ENCODE assay signal across 8 cellular contexts in the genomic region with DNA sequence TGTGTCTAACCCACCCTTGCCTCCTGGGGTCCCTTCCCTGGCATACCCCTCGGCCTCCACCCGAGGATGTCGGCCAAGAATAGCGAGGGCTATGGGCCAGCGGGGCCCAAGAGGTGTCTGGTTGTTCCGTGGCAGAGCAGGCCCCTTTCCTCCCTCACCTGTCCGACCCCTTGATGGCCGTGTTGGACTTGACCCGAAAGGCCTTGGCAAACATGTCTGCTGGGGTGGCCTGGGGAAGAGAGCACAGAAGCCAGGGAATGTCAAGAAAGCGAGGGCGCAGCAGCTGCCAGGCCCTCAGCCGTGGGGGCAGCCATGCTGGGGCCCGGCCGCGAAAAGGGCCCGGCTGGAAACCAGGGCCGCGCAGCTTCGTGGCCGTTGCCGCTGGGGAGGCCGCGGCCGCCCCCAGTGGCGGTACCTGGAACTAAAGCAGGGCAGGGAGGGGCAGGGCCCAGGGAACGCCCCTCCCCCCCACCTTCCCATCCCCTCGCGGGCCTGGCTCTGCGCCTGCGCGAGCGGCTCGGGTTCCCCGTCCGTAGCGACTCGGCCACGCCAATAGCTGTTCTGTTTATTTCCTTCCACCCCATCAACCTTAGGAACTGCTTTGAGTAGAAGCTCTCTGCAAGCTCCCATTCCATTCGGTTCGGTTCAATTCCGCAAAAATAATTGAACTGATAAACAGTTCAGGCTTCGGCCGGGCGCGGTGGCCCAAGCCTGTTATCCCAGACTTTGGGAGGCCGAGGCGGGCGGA. TPM values are rescaled to one million over a fixed set of nuclear protein-coding genes. Genes with fewer than 3 reads are reported as not detected.
DNase-seq lines count a peak whose midpoint lies in the region; ATAC-seq and TF ChIP-seq lines count a peak whose summit lies in the region.

Gene EIF2D (minus strand): TSS at position 337 of the 748 bp plus-strand sequence. CDS start 123 bp downstream, at position 214.

- no TSS peak for BruUV-seq in mammary epithelial cell (replicated peaks; lab: Mats Ljungman, UMichigan)

- in situ Hi-C loops in mammary epithelial cell (cut with MboI; ENCODE audit: low sequenced_read_pairs in 2 of 2) = loop anchor here in 1 of 2 donors (5.0 to 25.0 kb wide), 2 partner anchors 50 to 350 kb away; partner anchors contain the start of gene FCAMR

- H3K4me1 ChIP-seq in mammary epithelial cell (ENCODE audit: insufficient read depth, low read length) (peaks cover 9% of the 10 kb centered on the region), smooth muscle cell (ENCODE audit: low read depth) (peaks cover 6% of the 10 kb centered on the region)

- WGBS in mammary epithelial cell (ENCODE audit: low coverage, missing lambda C conversion rate) = 3% methylated on average over 17 of the region's 48 CpGs
- 11% methylated on average over 42 of the region's 48 CpGs for WGBS in smooth muscle cell (ENCODE audit: low lambda C conversion rate)

- H3K9ac ChIP-seq in mammary epithelial cell (ENCODE audit: insufficient read depth, low read length) (peak within 1 kb of the TSS; percentile 97), smooth muscle cell (ENCODE audit: low read depth) (peak within 1 kb of the TSS; percentile 97)

- no peaks in the 10 kb centered on the region for H3F3A ChIP-seq in smooth muscle cell (ENCODE audit: low read depth)

- H3K9me3 ChIP-seq in mammary epithelial cell (replicated peaks; ENCODE audit: insufficient read depth, low read length) = no peaks in the 10 kb centered on the region
- no peaks in the 10 kb centered on the region for H3K9me3 ChIP-seq in smooth muscle cell (replicated peaks; ENCODE audit: low read depth)

- dilution Hi-C loops in mammary epithelial cell (cut with HindIII; ENCODE audit: low sequenced_read_pairs) = no loop called here

- H4K20me1 ChIP-seq in mammary epithelial cell (ENCODE audit: insufficient read depth, low read length) (no peaks in the 10 kb centered on the region), smooth muscle cell (ENCODE audit: low read depth) (no peaks in the 10 kb centered on the region)

- H3K4me2 ChIP-seq in mammary epithelial cell (ENCODE audit: insufficient read depth, low read depth, low read length) = peak within 1 kb of the TSS; percentile 90
- H3K4me2 ChIP-seq in smooth muscle cell = peak within 1 kb of the TSS; percentile 92

- peak within 1 kb of the TSS; percentile 86 for H3K27ac ChIP-seq in mammary epithelial cell (ENCODE audit: insufficient read depth, low read depth, low read length)
- H3K27ac ChIP-seq in smooth muscle cell (ENCODE audit: low read depth) = peak within 1 kb of the TSS; percentile 93

- H3K27me3 ChIP-seq in mammary epithelial cell (ENCODE audit: insufficient read depth, low read length) (no peaks in the 10 kb centered on the region), smooth muscle cell (ENCODE audit: low read depth) (no peaks in the 10 kb centered on the region)

- DNase-seq in AG08395 (ENCODE audit: low spot score) = peak; percentile 100
- peak; percentile 80 for DNase-seq in NCI-H226
- DNase-seq in mammary epithelial cell = peak; percentile 87
- DNase-seq in iPS-NIHi7 (ENCODE audit: extremely low spot score) = peak; percentile 100
- DNase-seq in smooth muscle cell (lab: John Stamatoyannopoulos, UW; ENCODE audit: unreplicated experiment) = peak; percentile 92

- H2AFZ ChIP-seq in mammary epithelial cell (ENCODE audit: low read depth, low read length) (peak within 1 kb of the TSS; percentile 95), smooth muscle cell (ENCODE audit: low read depth) (peak within 1 kb of the TSS; percentile 95)

- H3K4me3 ChIP-seq in WI38 (ENCODE audit: low read depth, low read length) (peak within 1 kb of the TSS; percentile 93), mammary epithelial cell (replicated peaks in 1 of 3; ENCODE audit: insufficient read depth in 1 of 3, low read depth in 2 of 3, low read length in 3 of 3) (peak within 1 kb of the TSS; percentile 74 to 93 (median 87)), smooth muscle cell (peak within 1 kb of the TSS; percentile 70)

- H3K79me2 ChIP-seq in mammary epithelial cell (ENCODE audit: insufficient read depth, low read length) (peaks cover 16% of the 10 kb centered on the region), smooth muscle cell (ENCODE audit: low read depth) (peaks cover 11% of the 10 kb centered on the region)

- ATAC-seq in GM18909 (IDR thresholded peaks at IDR 0.05; ENCODE audit: poor library complexity, unreplicated experiment) = peak; percentile 90
- ATAC-seq in HG03159 (IDR thresholded peaks at IDR 0.05; ENCODE audit: unreplicated experiment) = peak; percentile 85

- H3K36me3 ChIP-seq in mammary epithelial cell (ENCODE audit: insufficient read depth, low read length) (peaks cover 2% of the 10 kb centered on the region), smooth muscle cell (ENCODE audit: low read depth) (no peaks in the 10 kb centered on the region)

- CTCF ChIA-PET in mammary epithelial cell (lab: Charles Lee; ENCODE audit: low non-redundant PET) = interaction anchor here (0.6 to 1.2 kb wide), 18 partner anchors 8 to 964 kb away, joined by 3 to 9 read pairs (median 4); partner anchors contain the start of gene DYRK3

- intact Hi-C loops in mammary epithelial cell (cut with micrococcal nuclease) = loop anchor here (1.0 to 10.0 kb wide), 4 partner anchors 21 to 462 kb away; no protein-coding TSS in a partner anchor

- peak; percentile 94 for TF ChIP-seq CTCF in WI38 (IDR thresholded peaks at IDR 0.05; ENCODE audit: low read depth, low read length)
- peak; percentile 74 to 98 for TF ChIP-seq CTCF in mammary epithelial cell (conservative IDR thresholded peaks at IDR 0.05 in 1 of 2, IDR thresholded peaks at IDR 0.05 in 1 of 2; ENCODE audit: extremely low read depth in 1 of 2, insufficient read depth in 1 of 2, low read depth in 1 of 2, low read length in 2 of 2)
- TF ChIP-seq CTCF in smooth muscle cell (IDR thresholded peaks at IDR 0.05; ENCODE audit: borderline replicate concordance, insufficient read depth, poor library complexity, severe bottlenecking) = peak; percentile 90

RNA-seq across cellular contexts. Expression of gene EIF2D, which starts in this region (rescaled TPM):
- total RNA-seq in mammary epithelial cell = 10 to 100 TPM; 43.0 to 44.0 TPM
- 58.9 TPM for polyA plus RNA-seq in mammary epithelial cell
- 35.4 TPM for polyA minus RNA-seq in mammary epithelial cell
- 28.9 and 32.5 TPM in 2 replicates for total RNA-seq in smooth muscle cell
- 22.8 and 22.9 TPM in 2 replicates for polyA plus RNA-seq in smooth muscle cell

Comparison
In these comparisons a context has a peak if more than half of its experiments do, and no peak if none do; other contexts are left out.
1. Peak in every context shown above with its lines: DNase-seq, ATAC-seq, H3K4me3 ChIP-seq and H3K27ac ChIP-seq.